1 cellular context compared by ENCODE assay signal in the genomic region with DNA sequence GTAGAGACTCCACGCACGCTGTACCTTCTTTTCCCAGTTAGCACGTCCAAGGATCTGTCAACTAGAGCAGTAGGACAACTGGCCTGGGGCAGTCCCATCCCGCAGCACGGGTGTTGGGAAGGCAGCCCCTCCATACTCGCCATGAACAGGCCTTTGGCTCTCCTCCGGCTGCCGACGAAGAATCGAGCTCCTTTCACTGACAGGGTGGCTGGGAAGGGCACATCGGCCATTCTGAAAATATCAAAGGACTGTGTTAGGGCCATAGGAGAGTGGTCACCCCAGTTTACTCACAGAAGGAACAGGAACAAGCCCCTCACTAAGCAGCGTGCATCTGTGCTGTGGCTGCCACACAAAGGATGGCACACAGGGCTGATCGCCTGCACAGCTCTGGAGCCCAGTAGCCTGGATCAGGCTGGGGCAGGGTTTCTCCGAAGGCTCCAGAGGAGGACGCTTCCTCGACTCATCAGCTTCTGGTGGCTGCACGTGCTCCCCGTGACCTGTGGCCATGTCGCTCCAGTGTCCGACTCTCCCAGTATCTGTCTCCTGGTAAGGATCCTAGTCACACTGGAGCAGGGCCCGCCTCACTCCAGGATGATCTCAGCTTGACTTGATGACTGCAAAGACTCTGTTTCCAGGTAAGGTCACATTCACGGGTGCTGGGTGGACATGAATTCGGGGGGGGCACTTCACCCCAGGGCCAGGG.
TF ChIP-seq lines count a peak whose summit lies in the region.

No MANE protein-coding gene starts in this region.

TF ChIP-seq in H1, 55 proteins besides CTCF, POLR2A, EP300 and RAD21:
- no peak for TF ChIP-seq NANOG (IDR thresholded peaks at IDR 0.05; ENCODE audit: insufficient read depth, low read depth, low read length, poor library complexity, severe bottlenecking)
- TF ChIP-seq, protein P1, sequence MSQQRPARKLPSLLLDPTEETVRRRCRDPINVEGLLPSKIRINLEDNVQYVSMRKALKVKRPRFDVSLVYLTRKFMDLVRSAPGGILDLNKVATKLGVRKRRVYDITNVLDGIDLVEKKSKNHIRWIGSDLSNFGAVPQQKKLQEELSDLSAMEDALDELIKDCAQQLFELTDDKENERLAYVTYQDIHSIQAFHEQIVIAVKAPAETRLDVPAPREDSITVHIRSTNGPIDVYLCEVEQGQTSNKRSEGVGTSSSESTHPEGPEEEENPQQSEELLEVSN (IDR thresholded peaks at IDR 0.05) = no peak
- no peak for TF ChIP-seq SIRT6 (IDR thresholded peaks at IDR 0.05; ENCODE audit: low read length)
- TF ChIP-seq RNF2 (IDR thresholded peaks at IDR 0.05; ENCODE audit: borderline replicate concordance, low read depth, low read length, missing control alignments, poor library complexity, severe bottlenecking) = no peak
- no peak for TF ChIP-seq SRF (IDR thresholded peaks at IDR 0.05; ENCODE audit: low read depth, low read length)
- no peak for TF ChIP-seq HDAC6 (IDR thresholded peaks at IDR 0.05; ENCODE audit: low read depth, low read length)
- no peak for TF ChIP-seq GABPA (IDR thresholded peaks at IDR 0.05; ENCODE audit: borderline replicate concordance, insufficient read depth, low read length)
- TF ChIP-seq SP1 (IDR thresholded peaks at IDR 0.05; ENCODE audit: low read depth, low read length) = no peak
- TF ChIP-seq HDAC2 (IDR thresholded peaks at IDR 0.05; ENCODE audit: borderline replicate concordance in 1 of 2, low read depth in 2 of 2, low read length in 2 of 2) = no peak
- TF ChIP-seq BRCA1 (IDR thresholded peaks at IDR 0.05; ENCODE audit: low read depth, low read length) = no peak
- no peak for TF ChIP-seq PHF8 (conservative IDR thresholded peaks at IDR 0.05; ENCODE audit: low read depth, low read length)
- no peak for TF ChIP-seq NRF1 (IDR thresholded peaks at IDR 0.05; ENCODE audit: low read depth, low read length)
- TF ChIP-seq, protein P2, sequence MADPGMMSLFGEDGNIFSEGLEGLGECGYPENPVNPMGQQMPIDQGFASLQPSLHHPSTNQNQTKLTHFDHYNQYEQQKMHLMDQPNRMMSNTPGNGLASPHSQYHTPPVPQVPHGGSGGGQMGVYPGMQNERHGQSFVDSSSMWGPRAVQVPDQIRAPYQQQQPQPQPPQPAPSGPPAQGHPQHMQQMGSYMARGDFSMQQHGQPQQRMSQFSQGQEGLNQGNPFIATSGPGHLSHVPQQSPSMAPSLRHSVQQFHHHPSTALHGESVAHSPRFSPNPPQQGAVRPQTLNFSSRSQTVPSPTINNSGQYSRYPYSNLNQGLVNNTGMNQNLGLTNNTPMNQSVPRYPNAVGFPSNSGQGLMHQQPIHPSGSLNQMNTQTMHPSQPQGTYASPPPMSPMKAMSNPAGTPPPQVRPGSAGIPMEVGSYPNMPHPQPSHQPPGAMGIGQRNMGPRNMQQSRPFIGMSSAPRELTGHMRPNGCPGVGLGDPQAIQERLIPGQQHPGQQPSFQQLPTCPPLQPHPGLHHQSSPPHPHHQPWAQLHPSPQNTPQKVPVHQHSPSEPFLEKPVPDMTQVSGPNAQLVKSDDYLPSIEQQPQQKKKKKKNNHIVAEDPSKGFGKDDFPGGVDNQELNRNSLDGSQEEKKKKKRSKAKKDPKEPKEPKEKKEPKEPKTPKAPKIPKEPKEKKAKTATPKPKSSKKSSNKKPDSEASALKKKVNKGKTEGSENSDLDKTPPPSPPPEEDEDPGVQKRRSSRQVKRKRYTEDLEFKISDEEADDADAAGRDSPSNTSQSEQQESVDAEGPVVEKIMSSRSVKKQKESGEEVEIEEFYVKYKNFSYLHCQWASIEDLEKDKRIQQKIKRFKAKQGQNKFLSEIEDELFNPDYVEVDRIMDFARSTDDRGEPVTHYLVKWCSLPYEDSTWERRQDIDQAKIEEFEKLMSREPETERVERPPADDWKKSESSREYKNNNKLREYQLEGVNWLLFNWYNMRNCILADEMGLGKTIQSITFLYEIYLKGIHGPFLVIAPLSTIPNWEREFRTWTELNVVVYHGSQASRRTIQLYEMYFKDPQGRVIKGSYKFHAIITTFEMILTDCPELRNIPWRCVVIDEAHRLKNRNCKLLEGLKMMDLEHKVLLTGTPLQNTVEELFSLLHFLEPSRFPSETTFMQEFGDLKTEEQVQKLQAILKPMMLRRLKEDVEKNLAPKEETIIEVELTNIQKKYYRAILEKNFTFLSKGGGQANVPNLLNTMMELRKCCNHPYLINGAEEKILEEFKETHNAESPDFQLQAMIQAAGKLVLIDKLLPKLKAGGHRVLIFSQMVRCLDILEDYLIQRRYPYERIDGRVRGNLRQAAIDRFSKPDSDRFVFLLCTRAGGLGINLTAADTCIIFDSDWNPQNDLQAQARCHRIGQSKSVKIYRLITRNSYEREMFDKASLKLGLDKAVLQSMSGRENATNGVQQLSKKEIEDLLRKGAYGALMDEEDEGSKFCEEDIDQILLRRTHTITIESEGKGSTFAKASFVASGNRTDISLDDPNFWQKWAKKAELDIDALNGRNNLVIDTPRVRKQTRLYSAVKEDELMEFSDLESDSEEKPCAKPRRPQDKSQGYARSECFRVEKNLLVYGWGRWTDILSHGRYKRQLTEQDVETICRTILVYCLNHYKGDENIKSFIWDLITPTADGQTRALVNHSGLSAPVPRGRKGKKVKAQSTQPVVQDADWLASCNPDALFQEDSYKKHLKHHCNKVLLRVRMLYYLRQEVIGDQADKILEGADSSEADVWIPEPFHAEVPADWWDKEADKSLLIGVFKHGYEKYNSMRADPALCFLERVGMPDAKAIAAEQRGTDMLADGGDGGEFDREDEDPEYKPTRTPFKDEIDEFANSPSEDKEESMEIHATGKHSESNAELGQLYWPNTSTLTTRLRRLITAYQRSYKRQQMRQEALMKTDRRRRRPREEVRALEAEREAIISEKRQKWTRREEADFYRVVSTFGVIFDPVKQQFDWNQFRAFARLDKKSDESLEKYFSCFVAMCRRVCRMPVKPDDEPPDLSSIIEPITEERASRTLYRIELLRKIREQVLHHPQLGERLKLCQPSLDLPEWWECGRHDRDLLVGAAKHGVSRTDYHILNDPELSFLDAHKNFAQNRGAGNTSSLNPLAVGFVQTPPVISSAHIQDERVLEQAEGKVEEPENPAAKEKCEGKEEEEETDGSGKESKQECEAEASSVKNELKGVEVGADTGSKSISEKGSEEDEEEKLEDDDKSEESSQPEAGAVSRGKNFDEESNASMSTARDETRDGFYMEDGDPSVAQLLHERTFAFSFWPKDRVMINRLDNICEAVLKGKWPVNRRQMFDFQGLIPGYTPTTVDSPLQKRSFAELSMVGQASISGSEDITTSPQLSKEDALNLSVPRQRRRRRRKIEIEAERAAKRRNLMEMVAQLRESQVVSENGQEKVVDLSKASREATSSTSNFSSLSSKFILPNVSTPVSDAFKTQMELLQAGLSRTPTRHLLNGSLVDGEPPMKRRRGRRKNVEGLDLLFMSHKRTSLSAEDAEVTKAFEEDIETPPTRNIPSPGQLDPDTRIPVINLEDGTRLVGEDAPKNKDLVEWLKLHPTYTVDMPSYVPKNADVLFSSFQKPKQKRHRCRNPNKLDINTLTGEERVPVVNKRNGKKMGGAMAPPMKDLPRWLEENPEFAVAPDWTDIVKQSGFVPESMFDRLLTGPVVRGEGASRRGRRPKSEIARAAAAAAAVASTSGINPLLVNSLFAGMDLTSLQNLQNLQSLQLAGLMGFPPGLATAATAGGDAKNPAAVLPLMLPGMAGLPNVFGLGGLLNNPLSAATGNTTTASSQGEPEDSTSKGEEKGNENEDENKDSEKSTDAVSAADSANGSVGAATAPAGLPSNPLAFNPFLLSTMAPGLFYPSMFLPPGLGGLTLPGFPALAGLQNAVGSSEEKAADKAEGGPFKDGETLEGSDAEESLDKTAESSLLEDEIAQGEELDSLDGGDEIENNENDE (IDR thresholded peaks at IDR 0.05; ENCODE audit: insufficient replicate concordance, low read length) = no peak
- TF ChIP-seq, protein P3, sequence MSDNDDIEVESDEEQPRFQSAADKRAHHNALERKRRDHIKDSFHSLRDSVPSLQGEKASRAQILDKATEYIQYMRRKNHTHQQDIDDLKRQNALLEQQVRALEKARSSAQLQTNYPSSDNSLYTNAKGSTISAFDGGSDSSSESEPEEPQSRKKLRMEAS (IDR thresholded peaks at IDR 0.05) = no peak
- TF ChIP-seq CHD1 (IDR thresholded peaks at IDR 0.05; ENCODE audit: low read depth, low read length) = no peak
- no peak for TF ChIP-seq CHD2 (IDR thresholded peaks at IDR 0.05; ENCODE audit: low read length)
- TF ChIP-seq, protein P4, sequence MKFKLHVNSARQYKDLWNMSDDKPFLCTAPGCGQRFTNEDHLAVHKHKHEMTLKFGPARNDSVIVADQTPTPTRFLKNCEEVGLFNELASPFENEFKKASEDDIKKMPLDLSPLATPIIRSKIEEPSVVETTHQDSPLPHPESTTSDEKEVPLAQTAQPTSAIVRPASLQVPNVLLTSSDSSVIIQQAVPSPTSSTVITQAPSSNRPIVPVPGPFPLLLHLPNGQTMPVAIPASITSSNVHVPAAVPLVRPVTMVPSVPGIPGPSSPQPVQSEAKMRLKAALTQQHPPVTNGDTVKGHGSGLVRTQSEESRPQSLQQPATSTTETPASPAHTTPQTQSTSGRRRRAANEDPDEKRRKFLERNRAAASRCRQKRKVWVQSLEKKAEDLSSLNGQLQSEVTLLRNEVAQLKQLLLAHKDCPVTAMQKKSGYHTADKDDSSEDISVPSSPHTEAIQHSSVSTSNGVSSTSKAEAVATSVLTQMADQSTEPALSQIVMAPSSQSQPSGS (IDR thresholded peaks at IDR 0.05; ENCODE audit: low read length) = no peak
- TF ChIP-seq KDM1A (IDR thresholded peaks at IDR 0.05; ENCODE audit: borderline replicate concordance, low read length) = no peak
TF ChIP-seq in H1: peak in this region for 0.
